In genomic region chr5:155260798-155261197, GRCh38 we compare ENCODE assay signal across 8 cellular contexts.
DNase-seq lines count a peak whose midpoint lies in the region; ATAC-seq and TF ChIP-seq lines count a peak whose summit lies in the region.

No MANE protein-coding gene starts in this region.

- no peak overlapping the region for H3K27ac ChIP-seq in BLaER1
- no peak overlapping the region for H3K27ac ChIP-seq in adrenal gland

- H4K20me1 ChIP-seq in BLaER1 = no peaks in the 10 kb centered on the region

- no peaks in the 10 kb centered on the region for H3K36me3 Mint-ChIP-seq in endothelial cell (ENCODE audit: low read depth, unreplicated experiment)

- H3K36me3 ChIP-seq in BLaER1 (no peaks in the 10 kb centered on the region), adrenal gland (replicated peaks in 1 of 2) (no peaks in the 10 kb centered on the region)

- 55 to 69% (median 60%) methylated on average over 1 to 3 of the region's 3 CpGs for WGBS in adrenal gland, 4 donors
- 69 to 89% methylated on average over 3 of the region's 3 CpGs for WGBS in lower leg skin, 2 donors

- H3K27ac Mint-ChIP-seq in endothelial cell (ENCODE audit: unreplicated experiment) = no peak overlapping the region

- peak; percentile 27 for TF ChIP-seq CTCF in endothelial cell (IDR thresholded peaks at IDR 0.05; ENCODE audit: unreplicated experiment)
- no peak for TF ChIP-seq CTCF in adrenal gland (IDR thresholded peaks at IDR 0.05)
- TF ChIP-seq CTCF in lower leg skin (IDR thresholded peaks at IDR 0.05) = no peak

- intact Hi-C loops in adrenal gland (cut with DNase I) (no loop called here), lower leg skin (cut with DNase I; ENCODE audit: low total_unique reads) (no loop called here)

- TF ChIP-seq POLR2A in adrenal gland (IDR thresholded peaks at IDR 0.05) (no peak), lower leg skin (IDR thresholded peaks at IDR 0.05) (no peak)

- no peak overlapping the region for H3K9ac ChIP-seq in BLaER1

- peak overlapping the region; percentile 55 for H3K4me2 ChIP-seq in BLaER1

- ATAC-seq in GM19463 (IDR thresholded peaks at IDR 0.05; ENCODE audit: unreplicated experiment) (peak; percentile 51), GM21423 (IDR thresholded peaks at IDR 0.05; ENCODE audit: unreplicated experiment) (no peak), HG02798 (IDR thresholded peaks at IDR 0.05; ENCODE audit: poor library complexity, unreplicated experiment) (no peak)

- H3K4me1 Mint-ChIP-seq in endothelial cell (ENCODE audit: unreplicated experiment) = no peaks in the 10 kb centered on the region

- H3K4me1 ChIP-seq in BLaER1 (peaks cover 18% of the 10 kb centered on the region), adrenal gland (replicated peaks in 1 of 2) (no peaks in the 10 kb centered on the region)

- H3K9me3 ChIP-seq in BLaER1 (no peaks in the 10 kb centered on the region; the same call in 1 of the 2 replicates), adrenal gland (replicated peaks in 1 of 3) (no peaks in the 10 kb centered on the region)

- no peaks in the 10 kb centered on the region for H3K9me3 Mint-ChIP-seq in endothelial cell (ENCODE audit: unreplicated experiment)

- DNase-seq in NCI-H2171 (lab: John Stamatoyannopoulos, UW) (peak; percentile 53), endothelial cell (ENCODE audit: low spot score) (peak; percentile 13), adrenal gland (no peak), lower leg skin (ENCODE audit: low spot score in 2 of 2) (no peak)

- H3K4me3 ChIP-seq in BLaER1 = no peak overlapping the region
- H3K4me3 ChIP-seq in adrenal gland = no peak overlapping the region
- no peak overlapping the region for H3K4me3 ChIP-seq in lower leg skin (ENCODE audit: low read depth, poor library complexity, severe bottlenecking)

- H3K27me3 ChIP-seq in BLaER1 (no peaks in the 10 kb centered on the region), adrenal gland (no peaks in the 10 kb centered on the region)

- no peaks in the 10 kb centered on the region for H3K27me3 Mint-ChIP-seq in endothelial cell (ENCODE audit: unreplicated experiment)

- H3K4me3 Mint-ChIP-seq in endothelial cell (ENCODE audit: unreplicated experiment) = no peak overlapping the region

Comparison
In these comparisons a context has a peak if more than half of its experiments do, and no peak if none do; other contexts are left out.
1. DNase-seq: peak in NCI-H2171 (single experiment) and endothelial cell (single experiment); none in adrenal gland (0 of 7) and lower leg skin (0 of 2).